1 cellular context compared by ENCODE assay signal in the genomic region with DNA sequence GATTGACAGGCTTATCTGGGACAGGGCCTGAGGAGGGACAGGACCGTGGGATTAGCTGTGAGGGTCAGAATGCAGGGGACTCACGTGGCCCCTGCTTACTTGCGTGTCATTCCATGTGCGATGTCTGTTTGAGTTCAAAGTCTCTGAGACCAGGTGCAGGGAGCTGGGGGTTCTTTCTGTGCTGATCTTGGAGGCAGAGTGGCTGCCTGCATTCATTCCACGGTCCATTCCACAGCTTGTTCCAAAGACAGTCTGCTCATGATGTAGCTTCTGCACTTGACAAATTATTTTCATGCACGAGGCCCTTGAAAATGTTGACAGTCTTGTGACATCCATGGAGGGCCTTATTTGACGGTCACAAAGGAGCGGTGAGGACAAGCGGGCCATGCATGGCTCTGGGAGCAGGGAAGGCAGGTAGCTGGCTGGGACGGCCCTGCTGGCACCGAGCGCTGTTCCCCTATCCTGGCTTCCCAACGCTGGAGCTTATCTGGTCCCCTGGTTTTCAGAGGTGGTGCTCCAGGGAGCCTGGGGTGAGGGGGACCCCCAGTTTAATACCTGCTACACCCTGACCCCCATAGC.
TF ChIP-seq lines count a peak whose summit lies in the region.

No MANE protein-coding gene starts in this region.

TF ChIP-seq in HepG2, 621 proteins besides CTCF, POLR2A, EP300 and RAD21 (continued from another document and continues in another):
- TF ChIP-seq, protein P1, sequence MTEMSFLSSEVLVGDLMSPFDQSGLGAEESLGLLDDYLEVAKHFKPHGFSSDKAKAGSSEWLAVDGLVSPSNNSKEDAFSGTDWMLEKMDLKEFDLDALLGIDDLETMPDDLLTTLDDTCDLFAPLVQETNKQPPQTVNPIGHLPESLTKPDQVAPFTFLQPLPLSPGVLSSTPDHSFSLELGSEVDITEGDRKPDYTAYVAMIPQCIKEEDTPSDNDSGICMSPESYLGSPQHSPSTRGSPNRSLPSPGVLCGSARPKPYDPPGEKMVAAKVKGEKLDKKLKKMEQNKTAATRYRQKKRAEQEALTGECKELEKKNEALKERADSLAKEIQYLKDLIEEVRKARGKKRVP (CRISPR knock-in tag; IDR thresholded peaks at IDR 0.05): peak in 1 of 2 experiments; percentile 35; a peak in 1 of 4 replicates
- TF ChIP-seq FOXP1 (IDR thresholded peaks at IDR 0.05) (no peak), FOXP1 (CRISPR knock-in tag; IDR thresholded peaks at IDR 0.05) (peak; percentile 81), ZBTB43 (CRISPR knock-in tag; conservative IDR thresholded peaks at IDR 0.05) (peak; percentile 91; the same call in 1 of the 2 replicates), ZNF333 (CRISPR knock-in tag; IDR thresholded peaks at IDR 0.05; ENCODE audit: borderline replicate concordance) (peak; percentile 58; the same call in 1 of the 2 replicates), ZNF264 (CRISPR knock-in tag; IDR thresholded peaks at IDR 0.05) (peak; percentile 95), RARG (CRISPR knock-in tag; IDR thresholded peaks at IDR 0.05; ENCODE audit: low read depth) (0 out of 2 replicates have a peak, but pooled peaks have one; percentile 32), ZNF639 (CRISPR knock-in tag; conservative IDR thresholded peaks at IDR 0.05) (peak; percentile 71; the same call in 1 of the 2 replicates), MED1 (CRISPR knock-in tag; IDR thresholded peaks at IDR 0.05) (peak; percentile 92), ZNF563 (CRISPR knock-in tag; IDR thresholded peaks at IDR 0.05) (peak; percentile 5; the same call in 1 of the 2 replicates), SMARCC2 (IDR thresholded peaks at IDR 0.05) (no peak), TMF1 (CRISPR knock-in tag; IDR thresholded peaks at IDR 0.05; ENCODE audit: low read depth) (peak; percentile 20; the same call in 1 of the 2 replicates), YEATS4 (CRISPR knock-in tag; IDR thresholded peaks at IDR 0.05; ENCODE audit: borderline replicate concordance) (peak; percentile 84; the same call in 1 of the 2 replicates), RNF2 (conservative IDR thresholded peaks at IDR 0.05; ENCODE audit: low read depth) (peak; percentile 80), KLF6 (CRISPR knock-in tag; IDR thresholded peaks at IDR 0.05) (peak; percentile 96), ARID2 (CRISPR knock-in tag; IDR thresholded peaks at IDR 0.05; ENCODE audit: borderline replicate concordance) (peak; percentile 97; the same call in 1 of the 2 replicates), FOXK2 (IDR thresholded peaks at IDR 0.05) (peak; percentile 56), THAP9 (CRISPR knock-in tag; IDR thresholded peaks at IDR 0.05; ENCODE audit: borderline replicate concordance) (peak; percentile 73), ZBTB7A (CRISPR knock-in tag; IDR thresholded peaks at IDR 0.05) (peak; percentile 95), MAZ (IDR thresholded peaks at IDR 0.05; ENCODE audit: borderline replicate concordance, low read depth, low read length) (peak; percentile 59; the same call in 1 of the 2 replicates), MAZ (CRISPR knock-in tag; IDR thresholded peaks at IDR 0.05; ENCODE audit: low read depth) (no peak), ZNF543 (CRISPR knock-in tag; IDR thresholded peaks at IDR 0.05) (no peak; the same call in 1 of the 2 replicates), CEBPZ (IDR thresholded peaks at IDR 0.05; ENCODE audit: low read length) (no peak), GTF3A (CRISPR knock-in tag; conservative IDR thresholded peaks at IDR 0.05) (peak; percentile 53; the same call in 1 of the 2 replicates), SRSF1 (optimal IDR thresholded peaks at IDR 0.05; ENCODE audit: low read depth, low read length) (no peak), ARHGAP35 (CRISPR knock-in tag; IDR thresholded peaks at IDR 0.05; ENCODE audit: borderline replicate concordance) (0 out of 2 replicates have a peak, but pooled peaks have one; percentile 6), ZEB1 (IDR thresholded peaks at IDR 0.05; ENCODE audit: insufficient replicate concordance, low read depth) (no peak), POLR2AphosphoS5 (IDR thresholded peaks at IDR 0.05; ENCODE audit: low read depth, low read length) (peak; percentile 89)
- TF ChIP-seq, protein P2, sequence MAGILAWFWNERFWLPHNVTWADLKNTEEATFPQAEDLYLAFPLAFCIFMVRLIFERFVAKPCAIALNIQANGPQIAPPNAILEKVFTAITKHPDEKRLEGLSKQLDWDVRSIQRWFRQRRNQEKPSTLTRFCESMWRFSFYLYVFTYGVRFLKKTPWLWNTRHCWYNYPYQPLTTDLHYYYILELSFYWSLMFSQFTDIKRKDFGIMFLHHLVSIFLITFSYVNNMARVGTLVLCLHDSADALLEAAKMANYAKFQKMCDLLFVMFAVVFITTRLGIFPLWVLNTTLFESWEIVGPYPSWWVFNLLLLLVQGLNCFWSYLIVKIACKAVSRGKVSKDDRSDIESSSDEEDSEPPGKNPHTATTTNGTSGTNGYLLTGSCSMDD (CRISPR knock-in tag; IDR thresholded peaks at IDR 0.05): 0 out of 2 replicates have a peak, but pooled peaks have one; percentile 27
- TF ChIP-seq, protein P3, sequence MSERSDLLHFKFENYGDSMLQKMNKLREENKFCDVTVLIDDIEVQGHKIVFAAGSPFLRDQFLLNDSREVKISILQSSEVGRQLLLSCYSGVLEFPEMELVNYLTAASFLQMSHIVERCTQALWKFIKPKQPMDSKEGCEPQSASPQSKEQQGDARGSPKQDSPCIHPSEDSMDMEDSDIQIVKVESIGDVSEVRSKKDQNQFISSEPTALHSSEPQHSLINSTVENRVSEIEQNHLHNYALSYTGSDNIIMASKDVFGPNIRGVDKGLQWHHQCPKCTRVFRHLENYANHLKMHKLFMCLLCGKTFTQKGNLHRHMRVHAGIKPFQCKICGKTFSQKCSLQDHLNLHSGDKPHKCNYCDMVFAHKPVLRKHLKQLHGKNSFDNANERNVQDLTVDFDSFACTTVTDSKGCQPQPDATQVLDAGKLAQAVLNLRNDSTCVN (CRISPR knock-in tag; IDR thresholded peaks at IDR 0.05; ENCODE audit: borderline replicate concordance): peak; percentile 92
- TF ChIP-seq, protein P4, sequence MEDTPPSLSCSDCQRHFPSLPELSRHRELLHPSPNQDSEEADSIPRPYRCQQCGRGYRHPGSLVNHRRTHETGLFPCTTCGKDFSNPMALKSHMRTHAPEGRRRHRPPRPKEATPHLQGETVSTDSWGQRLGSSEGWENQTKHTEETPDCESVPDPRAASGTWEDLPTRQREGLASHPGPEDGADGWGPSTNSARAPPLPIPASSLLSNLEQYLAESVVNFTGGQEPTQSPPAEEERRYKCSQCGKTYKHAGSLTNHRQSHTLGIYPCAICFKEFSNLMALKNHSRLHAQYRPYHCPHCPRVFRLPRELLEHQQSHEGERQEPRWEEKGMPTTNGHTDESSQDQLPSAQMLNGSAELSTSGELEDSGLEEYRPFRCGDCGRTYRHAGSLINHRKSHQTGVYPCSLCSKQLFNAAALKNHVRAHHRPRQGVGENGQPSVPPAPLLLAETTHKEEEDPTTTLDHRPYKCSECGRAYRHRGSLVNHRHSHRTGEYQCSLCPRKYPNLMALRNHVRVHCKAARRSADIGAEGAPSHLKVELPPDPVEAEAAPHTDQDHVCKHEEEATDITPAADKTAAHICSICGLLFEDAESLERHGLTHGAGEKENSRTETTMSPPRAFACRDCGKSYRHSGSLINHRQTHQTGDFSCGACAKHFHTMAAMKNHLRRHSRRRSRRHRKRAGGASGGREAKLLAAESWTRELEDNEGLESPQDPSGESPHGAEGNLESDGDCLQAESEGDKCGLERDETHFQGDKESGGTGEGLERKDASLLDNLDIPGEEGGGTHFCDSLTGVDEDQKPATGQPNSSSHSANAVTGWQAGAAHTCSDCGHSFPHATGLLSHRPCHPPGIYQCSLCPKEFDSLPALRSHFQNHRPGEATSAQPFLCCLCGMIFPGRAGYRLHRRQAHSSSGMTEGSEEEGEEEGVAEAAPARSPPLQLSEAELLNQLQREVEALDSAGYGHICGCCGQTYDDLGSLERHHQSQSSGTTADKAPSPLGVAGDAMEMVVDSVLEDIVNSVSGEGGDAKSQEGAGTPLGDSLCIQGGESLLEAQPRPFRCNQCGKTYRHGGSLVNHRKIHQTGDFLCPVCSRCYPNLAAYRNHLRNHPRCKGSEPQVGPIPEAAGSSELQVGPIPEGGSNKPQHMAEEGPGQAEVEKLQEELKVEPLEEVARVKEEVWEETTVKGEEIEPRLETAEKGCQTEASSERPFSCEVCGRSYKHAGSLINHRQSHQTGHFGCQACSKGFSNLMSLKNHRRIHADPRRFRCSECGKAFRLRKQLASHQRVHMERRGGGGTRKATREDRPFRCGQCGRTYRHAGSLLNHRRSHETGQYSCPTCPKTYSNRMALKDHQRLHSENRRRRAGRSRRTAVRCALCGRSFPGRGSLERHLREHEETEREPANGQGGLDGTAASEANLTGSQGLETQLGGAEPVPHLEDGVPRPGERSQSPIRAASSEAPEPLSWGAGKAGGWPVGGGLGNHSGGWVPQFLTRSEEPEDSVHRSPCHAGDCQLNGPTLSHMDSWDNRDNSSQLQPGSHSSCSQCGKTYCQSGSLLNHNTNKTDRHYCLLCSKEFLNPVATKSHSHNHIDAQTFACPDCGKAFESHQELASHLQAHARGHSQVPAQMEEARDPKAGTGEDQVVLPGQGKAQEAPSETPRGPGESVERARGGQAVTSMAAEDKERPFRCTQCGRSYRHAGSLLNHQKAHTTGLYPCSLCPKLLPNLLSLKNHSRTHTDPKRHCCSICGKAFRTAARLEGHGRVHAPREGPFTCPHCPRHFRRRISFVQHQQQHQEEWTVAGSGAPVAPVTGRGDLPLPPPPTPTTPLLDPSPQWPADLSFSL (CRISPR knock-in tag; IDR thresholded peaks at IDR 0.05): no peak
- TF ChIP-seq, protein P5, sequence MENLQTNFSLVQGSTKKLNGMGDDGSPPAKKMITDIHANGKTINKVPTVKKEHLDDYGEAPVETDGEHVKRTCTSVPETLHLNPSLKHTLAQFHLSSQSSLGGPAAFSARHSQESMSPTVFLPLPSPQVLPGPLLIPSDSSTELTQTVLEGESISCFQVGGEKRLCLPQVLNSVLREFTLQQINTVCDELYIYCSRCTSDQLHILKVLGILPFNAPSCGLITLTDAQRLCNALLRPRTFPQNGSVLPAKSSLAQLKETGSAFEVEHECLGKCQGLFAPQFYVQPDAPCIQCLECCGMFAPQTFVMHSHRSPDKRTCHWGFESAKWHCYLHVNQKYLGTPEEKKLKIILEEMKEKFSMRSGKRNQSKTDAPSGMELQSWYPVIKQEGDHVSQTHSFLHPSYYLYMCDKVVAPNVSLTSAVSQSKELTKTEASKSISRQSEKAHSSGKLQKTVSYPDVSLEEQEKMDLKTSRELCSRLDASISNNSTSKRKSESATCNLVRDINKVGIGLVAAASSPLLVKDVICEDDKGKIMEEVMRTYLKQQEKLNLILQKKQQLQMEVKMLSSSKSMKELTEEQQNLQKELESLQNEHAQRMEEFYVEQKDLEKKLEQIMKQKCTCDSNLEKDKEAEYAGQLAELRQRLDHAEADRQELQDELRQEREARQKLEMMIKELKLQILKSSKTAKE (CRISPR knock-in tag; IDR thresholded peaks at IDR 0.05; ENCODE audit: borderline replicate concordance): peak; percentile 57; the same call in 1 of the 2 replicates
